29 cellular contexts compared by ENCODE assay signal in the genomic region with DNA sequence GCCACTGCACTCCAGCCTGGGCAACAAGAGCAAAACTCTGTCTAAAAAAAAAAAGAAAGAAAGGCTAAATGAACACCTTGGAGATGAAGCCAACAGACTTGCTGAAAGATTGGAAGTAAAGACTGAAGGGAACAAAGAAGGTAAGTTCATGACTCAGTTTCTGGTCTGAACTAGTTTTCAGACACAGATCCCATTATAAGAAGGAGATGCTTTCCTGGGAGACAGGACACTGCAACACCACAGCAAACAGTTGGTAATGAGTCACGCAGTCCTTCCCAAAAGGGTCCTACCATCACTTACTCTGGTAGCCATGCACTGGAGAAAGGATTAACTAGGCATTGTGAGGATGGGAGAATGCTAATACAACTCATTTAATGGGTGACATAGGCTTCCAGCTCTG.
"Had no signal": no experiment of that assay in that cellular context is flagged by ENCODE, and none has a peak within 500 bp of the region (broad histone marks: within the 10 kb centered on the region; RNA-seq: fewer than 3 reads in every experiment).

No MANE protein-coding gene starts in this region.

- H3K9me3 ChIP-seq: esophagus muscularis mucosa, heart right ventricle, mucosa of descending colon, neutrophil, pancreas, right lobe of liver, suprapubic skin, transverse colon, upper lobe of right lung, uterus had no signal

- H3K27ac ChIP-seq: dorsolateral prefrontal cortex, esophagus muscularis mucosa, heart right ventricle, neutrophil, pancreas, right lobe of liver, suprapubic skin, transverse colon, upper lobe of right lung, uterus had no signal

- H3K4me2 ChIP-seq: smooth muscle cell had no signal

- H3K36me3 ChIP-seq: esophagus muscularis mucosa, heart right ventricle, neutrophil, pancreas, right lobe of liver, suprapubic skin, transverse colon, upper lobe of right lung, uterus had no signal

- FAIRE-seq: colon, pancreas had no signal

- ATAC-seq: heart right ventricle; left lobe of liver; mucosa of descending colon; pancreas; right lobe of liver; stimulated activated naive CD8-positive, alpha-beta T cell treated with anti-CD3 and anti-CD28 coated beads, Interleukin-15, amount 100 ng/mL, for 72 hours; upper lobe of right lung had no signal

- H3K27me3 ChIP-seq: dorsolateral prefrontal cortex, esophagus muscularis mucosa, heart right ventricle, neutrophil, pancreas, right lobe of liver, suprapubic skin, transverse colon, upper lobe of right lung, uterus had no signal

- H3K4me1 ChIP-seq: pancreas, right lobe of liver, uterus had no signal

- DNase-seq: dorsolateral prefrontal cortex; effector CD4-positive, alpha-beta T cell; foreskin melanocyte; glutamatergic neuron; heart right ventricle; hypothalamus; immature natural killer cell; islet precursor cell; mesenchymal stem cell; mucosa of descending colon; naive B cell; pancreas; right lobe of liver; stimulated activated CD4-positive, alpha-beta T cell treated with anti-CD3 and anti-CD28 coated beads, Interleukin-12 subunit alpha, Interleukin-12 subunit beta, amount 100 ng/mL, for 4 hours; stimulated activated CD4-positive, alpha-beta T cell treated with anti-CD3 and anti-CD28 coated beads, Interleukin-1b, Interleukin-23, amount 100 ng/mL, for 48 hours; stimulated activated CD4-positive, alpha-beta T cell treated with anti-CD3 and anti-CD28 coated beads, Interleukin-4, amount 100 ng/mL, for 1 hour; stimulated activated CD8-positive, alpha-beta memory T cell treated with anti-CD3 and anti-CD28 coated beads, Interleukin-4, amount 100 ng/mL, for 48 hours; stimulated activated naive CD4-positive, alpha-beta T cell; stimulated activated naive CD8-positive, alpha-beta T cell treated with anti-CD3 and anti-CD28 coated beads, Interleukin-15, amount 100 ng/mL, for 72 hours; transverse colon; upper lobe of right lung; uterus had no signal

- H3K4me3 ChIP-seq: dorsolateral prefrontal cortex, esophagus muscularis mucosa, heart right ventricle, lung, mucosa of descending colon, pancreas, right lobe of liver, smooth muscle cell, suprapubic skin, transverse colon, upper lobe of right lung, uterus had no signal
